Comparison of ENCODE assay signal across 8 cellular contexts in the genomic region with DNA sequence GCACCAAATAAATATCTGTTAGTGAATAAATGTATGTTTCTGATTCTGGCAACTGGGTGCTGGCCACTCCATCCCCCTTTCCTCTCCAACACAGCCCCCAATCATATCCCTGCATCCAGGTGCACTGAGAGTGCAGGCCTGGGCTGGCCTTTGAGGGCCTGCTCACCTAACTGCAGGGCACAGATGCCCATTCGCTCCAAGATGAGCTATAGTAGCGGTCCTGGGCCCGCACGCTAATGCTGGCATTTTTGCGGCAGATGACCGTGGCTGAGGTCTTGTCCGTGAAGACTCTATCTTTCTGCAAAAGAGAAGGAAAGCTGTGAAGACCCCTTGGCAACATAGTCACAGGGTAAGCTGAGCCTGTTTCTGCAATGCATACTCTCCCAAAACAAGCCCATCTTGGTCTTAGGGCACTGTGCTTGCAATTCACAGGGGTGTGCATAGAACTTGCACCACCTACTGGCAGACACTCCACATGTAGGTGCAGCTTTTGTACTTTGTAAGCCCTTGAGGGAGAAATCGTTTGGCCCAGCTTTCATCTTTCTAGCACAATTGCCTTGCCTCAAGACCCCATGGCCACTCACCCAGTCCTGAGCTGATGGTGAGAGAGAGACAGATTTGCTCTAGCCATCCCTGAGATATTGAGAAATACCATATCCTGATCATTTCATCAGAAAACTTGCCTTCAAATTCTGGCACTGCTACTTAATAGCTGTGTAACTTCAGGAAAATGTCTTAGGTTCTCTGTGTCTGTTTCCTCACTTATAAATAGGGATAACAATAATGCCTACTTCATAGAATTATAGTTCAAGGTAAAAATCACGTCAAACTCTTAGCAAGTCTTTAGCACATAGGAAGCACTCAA. TPM values are rescaled to one million over a fixed set of nuclear protein-coding genes. Genes with fewer than 3 reads are reported as not detected.
DNase-seq lines count a peak whose midpoint lies in the region; ATAC-seq lines count a peak whose summit lies in the region.

No MANE protein-coding gene starts in this region.

- ATAC-seq in activated naive CD4-positive, alpha-beta T cell treated with anti-CD3 and anti-CD28 coated beads, Interleukin-2, amount 50 U/mL, for 72 hours = peak; percentile 33 to 67
- ATAC-seq in GM21619 (IDR thresholded peaks at IDR 0.05; ENCODE audit: unreplicated experiment) = no peak

- no peak overlapping the region for H3K27ac Mint-ChIP-seq in activated naive CD4-positive, alpha-beta T cell treated with anti-CD3 and anti-CD28 coated beads, Interleukin-2, amount 50 U/mL, for 72 hours

- DNase-seq in DMS 273 (lab: John Stamatoyannopoulos, UW; ENCODE audit: unreplicated experiment) = peak; percentile 72
- DNase-seq in DMS 273 treated with DMSO at 0.1 percent for 48 hours (lab: John Stamatoyannopoulos, UW) = no peak
- DNase-seq in H4 (ENCODE audit: low spot score) = peak; percentile 54
- DNase-seq in NOMO-1 treated with dmso at 0.1 percent for 144 hours (lab: John Stamatoyannopoulos, UW; ENCODE audit: unreplicated experiment) = peak; percentile 11
- peak in 1 of 2 donors; percentile 18 for DNase-seq in activated naive CD4-positive, alpha-beta T cell treated with anti-CD3 and anti-CD28 coated beads, Interleukin-2, amount 50 U/mL, for 72 hours (ENCODE audit: low spot score in 2 of 2)
- peak; percentile 62 for DNase-seq in iPS-NIHi11 (ENCODE audit: low spot score)
- DNase-seq in stimulated activated CD4-positive, alpha-beta T cell treated with anti-CD3 and anti-CD28 coated beads, TNF-alpha, amount 100 ng/mL, for 24 hours (ENCODE audit: low read depth in 3 of 3) = peak in 2 of 3 experiments; percentile 25 to 28

- H3K36me3 Mint-ChIP-seq in activated naive CD4-positive, alpha-beta T cell treated with anti-CD3 and anti-CD28 coated beads, Interleukin-2, amount 50 U/mL, for 72 hours = no peaks in the 10 kb centered on the region

- no peaks in the 10 kb centered on the region for H3K9me3 Mint-ChIP-seq in activated naive CD4-positive, alpha-beta T cell treated with anti-CD3 and anti-CD28 coated beads, Interleukin-2, amount 50 U/mL, for 72 hours

RNA-seq across cellular contexts. Expression of gene IL12B, which starts 13.5 kb away (rescaled TPM):
- not detected in 2 replicates for total RNA-seq in H4 (2014; rRNA removed; shearing (Covaris generic))
- total RNA-seq in activated naive CD4-positive, alpha-beta T cell treated with anti-CD3 and anti-CD28 coated beads, Interleukin-2, amount 50 U/mL, for 72 hours = under 1 TPM in 1 of 2 donors, not detected in 1; 0.08 TPM

RNA-seq across cellular contexts. Expression of gene UBLCP1, which starts 53.7 kb away (rescaled TPM):
- 38.6 and 44.4 TPM in 2 replicates for total RNA-seq in H4 (2014; rRNA removed; shearing (Covaris generic))
- total RNA-seq in activated naive CD4-positive, alpha-beta T cell treated with anti-CD3 and anti-CD28 coated beads, Interleukin-2, amount 50 U/mL, for 72 hours = 10 to 100 TPM; 22.7 to 24.0 TPM
